Comparison of ENCODE assay signal across 12 cellular contexts in genomic region chr9:130023994-130024596, GRCh38. TPM values are rescaled to one million over a fixed set of nuclear protein-coding genes. Genes with fewer than 3 reads are reported as not detected.
DNase-seq lines count a peak whose midpoint lies in the region; ATAC-seq and TF ChIP-seq lines count a peak whose summit lies in the region.
"Had no signal": no experiment of that assay in that cellular context is flagged by ENCODE, and none has a peak within 500 bp of the region (broad histone marks: within the 10 kb centered on the region; RNA-seq: fewer than 3 reads in every experiment).

No MANE protein-coding gene starts in this region.

- no peaks in the 10 kb centered on the region for H3K27me3 ChIP-seq in muscle layer of colon (ENCODE audit: control insufficient read depth in 1 of 2, insufficient read depth in 2 of 2, low read length in 2 of 2)
- H3K27me3 ChIP-seq: BE2C had no signal

- H3K9ac ChIP-seq in muscle layer of colon (ENCODE audit: low read length) = no peak overlapping the region

- no peak for ATAC-seq in activated naive CD4-positive, alpha-beta T cell treated with anti-CD3 and anti-CD28 coated beads, Interleukin-2, amount 50 U/mL, for 72 hours
- no peak for ATAC-seq in activated T-cell treated with anti-CD3 and anti-CD28 coated beads, Interleukin-2, amount 50 U/mL, for 72 hours (replicated peaks in 1 of 2)
- no peak for ATAC-seq in HG03565 (IDR thresholded peaks at IDR 0.05; ENCODE audit: unreplicated experiment)

- peaks cover 0 to 53% of the 10 kb centered on the region in 2 donors for H3K36me3 Mint-ChIP-seq in activated naive CD4-positive, alpha-beta T cell treated with anti-CD3 and anti-CD28 coated beads, Interleukin-2, amount 50 U/mL, for 72 hours
- peaks cover 9 to 27% of the 10 kb centered on the region in 2 donors for H3K36me3 Mint-ChIP-seq in activated T-cell treated with anti-CD3 and anti-CD28 coated beads, Interleukin-2, amount 50 U/mL, for 72 hours (ENCODE audit: insufficient read depth in 2 of 2)
- H3K36me3 Mint-ChIP-seq in progenitor cell of endocrine pancreas (ENCODE audit: insufficient read depth) = peaks cover 1% of the 10 kb centered on the region

- H3K36me3 ChIP-seq in muscle layer of colon (ENCODE audit: insufficient read depth, low read length) = peaks cover 4% of the 10 kb centered on the region
- H3K36me3 ChIP-seq: BE2C had no signal

- peak overlapping the region; percentile 43 for H3K27ac ChIP-seq in muscle layer of colon (ENCODE audit: low read depth, low read length)

- peaks cover 76% of the 10 kb centered on the region for H3K4me1 ChIP-seq in muscle layer of colon (ENCODE audit: insufficient read depth, low read length)

- H3K4me3 ChIP-seq in muscle layer of colon (ENCODE audit: low read depth in 1 of 2, low read length in 2 of 2) = no peak overlapping the region

- no peak for TF ChIP-seq CTCF in progenitor cell of endocrine pancreas (IDR thresholded peaks at IDR 0.05; ENCODE audit: unreplicated experiment)

- no peak for DNase-seq in activated naive CD4-positive, alpha-beta T cell treated with anti-CD3 and anti-CD28 coated beads, Interleukin-2, amount 50 U/mL, for 72 hours (ENCODE audit: low spot score in 2 of 2)
- no peak for DNase-seq in activated naive CD4-positive, alpha-beta T cell treated with Interleukin-2 at 50 U/mL for 16 hours
- DNase-seq in activated T-cell treated with anti-CD3 and anti-CD28 coated beads, Interleukin-2, amount 50 U/mL, for 72 hours = no peak
- DNase-seq in progenitor cell of endocrine pancreas (ENCODE audit: low spot score, unreplicated experiment) (no peak), NCI-H2171 treated with DMSO at 0.1 percent for 48 hours (lab: John Stamatoyannopoulos, UW) (no peak)
- DNase-seq in activated CD4-positive, CD25-positive, alpha-beta regulatory T cell (lab: John Stamatoyannopoulos, UW) = no peak
- DNase-seq: BE2C; NCI-H446; stimulated activated CD8-positive, alpha-beta memory T cell treated with anti-CD3 and anti-CD28 coated beads, Interleukin-4, amount 100 ng/mL, for 48 hours had no signal

- H3K27ac Mint-ChIP-seq in activated naive CD4-positive, alpha-beta T cell treated with anti-CD3 and anti-CD28 coated beads, Interleukin-2, amount 50 U/mL, for 72 hours = peak overlapping the region; percentile 86 to 93
- peak overlapping the region; percentile 99 for H3K27ac Mint-ChIP-seq in activated T-cell treated with anti-CD3 and anti-CD28 coated beads, Interleukin-2, amount 50 U/mL, for 72 hours
- H3K27ac Mint-ChIP-seq in progenitor cell of endocrine pancreas = no peak overlapping the region

- peaks cover 100% of the 10 kb centered on the region for H3K4me1 Mint-ChIP-seq in activated T-cell treated with anti-CD3 and anti-CD28 coated beads, Interleukin-2, amount 50 U/mL, for 72 hours (ENCODE audit: low read depth)
- peaks cover 8% of the 10 kb centered on the region for H3K4me1 Mint-ChIP-seq in progenitor cell of endocrine pancreas (ENCODE audit: low read depth)

- peak overlapping the region; percentile 78 to 94 for H3K4me3 Mint-ChIP-seq in activated T-cell treated with anti-CD3 and anti-CD28 coated beads, Interleukin-2, amount 50 U/mL, for 72 hours
- no peak overlapping the region for H3K4me3 Mint-ChIP-seq in progenitor cell of endocrine pancreas (ENCODE audit: low read depth)
- H3K4me3 Mint-ChIP-seq: brain had no signal

- H3K9me3 ChIP-seq in muscle layer of colon (ENCODE audit: low read length) = no peaks in the 10 kb centered on the region
- H3K9me3 ChIP-seq: BE2C had no signal

- no peaks in the 10 kb centered on the region for H3K27me3 Mint-ChIP-seq in activated T-cell treated with anti-CD3 and anti-CD28 coated beads, Interleukin-2, amount 50 U/mL, for 72 hours (ENCODE audit: low read depth)
- H3K27me3 Mint-ChIP-seq in progenitor cell of endocrine pancreas = no peaks in the 10 kb centered on the region
- H3K27me3 Mint-ChIP-seq: brain had no signal

- H3K9me3 Mint-ChIP-seq in activated naive CD4-positive, alpha-beta T cell treated with anti-CD3 and anti-CD28 coated beads, Interleukin-2, amount 50 U/mL, for 72 hours = no peaks in the 10 kb centered on the region
- H3K9me3 Mint-ChIP-seq in activated T-cell treated with anti-CD3 and anti-CD28 coated beads, Interleukin-2, amount 50 U/mL, for 72 hours = no peaks in the 10 kb centered on the region
- H3K9me3 Mint-ChIP-seq in progenitor cell of endocrine pancreas (ENCODE audit: low read depth) = no peaks in the 10 kb centered on the region

RNA-seq across cellular contexts. Expression of gene FNBP1, which starts 18.9 kb away (rescaled TPM):
- total RNA-seq in activated naive CD4-positive, alpha-beta T cell treated with anti-CD3 and anti-CD28 coated beads, Interleukin-2, amount 50 U/mL, for 72 hours = 100 to 1,000 TPM; 183 to 199 TPM
- 100 to 1,000 TPM; 301 to 323 TPM for total RNA-seq in activated T-cell treated with anti-CD3 and anti-CD28 coated beads, Interleukin-2, amount 50 U/mL, for 72 hours
- total RNA-seq in progenitor cell of endocrine pancreas = 38.9 and 44.1 TPM in 2 replicates

RNA-seq across cellular contexts. Expression of gene GPR107, which starts 29.6 kb away (rescaled TPM):
- 10 to 100 TPM; 23.1 to 41.8 TPM for total RNA-seq in activated naive CD4-positive, alpha-beta T cell treated with anti-CD3 and anti-CD28 coated beads, Interleukin-2, amount 50 U/mL, for 72 hours
- total RNA-seq in activated T-cell treated with anti-CD3 and anti-CD28 coated beads, Interleukin-2, amount 50 U/mL, for 72 hours = 10 to 100 TPM; 27.3 to 31.7 TPM
- 46.7 and 48.7 TPM in 2 replicates for total RNA-seq in progenitor cell of endocrine pancreas
